In genomic region chr7:138460176-138460648, GRCh38 we compare ENCODE assay signal across 1 cellular context.
TF ChIP-seq lines count a peak whose summit lies in the region.

Gene TRIM24, plus strand, starts transcription at chr7:138460259. Its CDS starts 290 bp downstream, at chr7:138460549.

TF ChIP-seq in K562, 482 proteins besides CTCF, POLR2A, EP300 and RAD21 (continued from another document and continues in another):
- TF ChIP-seq SMC3 (conservative IDR thresholded peaks at IDR 0.05; ENCODE audit: insufficient read depth, low read depth, low read length) = no peak; the same call in 1 of the 2 replicates
- TF ChIP-seq NR3C1 (CRISPR knock-in tag; IDR thresholded peaks at IDR 0.05) = peak; percentile 78; the same call in 1 of the 2 replicates
- TF ChIP-seq TEAD4 (IDR thresholded peaks at IDR 0.05; ENCODE audit: low read length) = peak; percentile 53; the same call in 1 of the 2 replicates
- 0 out of 2 replicates have a peak, but pooled peaks have one; percentile 82 for TF ChIP-seq TEAD4 (CRISPR knock-in tag; IDR thresholded peaks at IDR 0.05; ENCODE audit: borderline replicate concordance)
- TF ChIP-seq CREB1 (IDR thresholded peaks at IDR 0.05) = peak; percentile 47; the same call in 1 of the 2 replicates
- TF ChIP-seq CREB1 (CRISPR knock-in tag; IDR thresholded peaks at IDR 0.05) = no peak
- TF ChIP-seq, protein P1, sequence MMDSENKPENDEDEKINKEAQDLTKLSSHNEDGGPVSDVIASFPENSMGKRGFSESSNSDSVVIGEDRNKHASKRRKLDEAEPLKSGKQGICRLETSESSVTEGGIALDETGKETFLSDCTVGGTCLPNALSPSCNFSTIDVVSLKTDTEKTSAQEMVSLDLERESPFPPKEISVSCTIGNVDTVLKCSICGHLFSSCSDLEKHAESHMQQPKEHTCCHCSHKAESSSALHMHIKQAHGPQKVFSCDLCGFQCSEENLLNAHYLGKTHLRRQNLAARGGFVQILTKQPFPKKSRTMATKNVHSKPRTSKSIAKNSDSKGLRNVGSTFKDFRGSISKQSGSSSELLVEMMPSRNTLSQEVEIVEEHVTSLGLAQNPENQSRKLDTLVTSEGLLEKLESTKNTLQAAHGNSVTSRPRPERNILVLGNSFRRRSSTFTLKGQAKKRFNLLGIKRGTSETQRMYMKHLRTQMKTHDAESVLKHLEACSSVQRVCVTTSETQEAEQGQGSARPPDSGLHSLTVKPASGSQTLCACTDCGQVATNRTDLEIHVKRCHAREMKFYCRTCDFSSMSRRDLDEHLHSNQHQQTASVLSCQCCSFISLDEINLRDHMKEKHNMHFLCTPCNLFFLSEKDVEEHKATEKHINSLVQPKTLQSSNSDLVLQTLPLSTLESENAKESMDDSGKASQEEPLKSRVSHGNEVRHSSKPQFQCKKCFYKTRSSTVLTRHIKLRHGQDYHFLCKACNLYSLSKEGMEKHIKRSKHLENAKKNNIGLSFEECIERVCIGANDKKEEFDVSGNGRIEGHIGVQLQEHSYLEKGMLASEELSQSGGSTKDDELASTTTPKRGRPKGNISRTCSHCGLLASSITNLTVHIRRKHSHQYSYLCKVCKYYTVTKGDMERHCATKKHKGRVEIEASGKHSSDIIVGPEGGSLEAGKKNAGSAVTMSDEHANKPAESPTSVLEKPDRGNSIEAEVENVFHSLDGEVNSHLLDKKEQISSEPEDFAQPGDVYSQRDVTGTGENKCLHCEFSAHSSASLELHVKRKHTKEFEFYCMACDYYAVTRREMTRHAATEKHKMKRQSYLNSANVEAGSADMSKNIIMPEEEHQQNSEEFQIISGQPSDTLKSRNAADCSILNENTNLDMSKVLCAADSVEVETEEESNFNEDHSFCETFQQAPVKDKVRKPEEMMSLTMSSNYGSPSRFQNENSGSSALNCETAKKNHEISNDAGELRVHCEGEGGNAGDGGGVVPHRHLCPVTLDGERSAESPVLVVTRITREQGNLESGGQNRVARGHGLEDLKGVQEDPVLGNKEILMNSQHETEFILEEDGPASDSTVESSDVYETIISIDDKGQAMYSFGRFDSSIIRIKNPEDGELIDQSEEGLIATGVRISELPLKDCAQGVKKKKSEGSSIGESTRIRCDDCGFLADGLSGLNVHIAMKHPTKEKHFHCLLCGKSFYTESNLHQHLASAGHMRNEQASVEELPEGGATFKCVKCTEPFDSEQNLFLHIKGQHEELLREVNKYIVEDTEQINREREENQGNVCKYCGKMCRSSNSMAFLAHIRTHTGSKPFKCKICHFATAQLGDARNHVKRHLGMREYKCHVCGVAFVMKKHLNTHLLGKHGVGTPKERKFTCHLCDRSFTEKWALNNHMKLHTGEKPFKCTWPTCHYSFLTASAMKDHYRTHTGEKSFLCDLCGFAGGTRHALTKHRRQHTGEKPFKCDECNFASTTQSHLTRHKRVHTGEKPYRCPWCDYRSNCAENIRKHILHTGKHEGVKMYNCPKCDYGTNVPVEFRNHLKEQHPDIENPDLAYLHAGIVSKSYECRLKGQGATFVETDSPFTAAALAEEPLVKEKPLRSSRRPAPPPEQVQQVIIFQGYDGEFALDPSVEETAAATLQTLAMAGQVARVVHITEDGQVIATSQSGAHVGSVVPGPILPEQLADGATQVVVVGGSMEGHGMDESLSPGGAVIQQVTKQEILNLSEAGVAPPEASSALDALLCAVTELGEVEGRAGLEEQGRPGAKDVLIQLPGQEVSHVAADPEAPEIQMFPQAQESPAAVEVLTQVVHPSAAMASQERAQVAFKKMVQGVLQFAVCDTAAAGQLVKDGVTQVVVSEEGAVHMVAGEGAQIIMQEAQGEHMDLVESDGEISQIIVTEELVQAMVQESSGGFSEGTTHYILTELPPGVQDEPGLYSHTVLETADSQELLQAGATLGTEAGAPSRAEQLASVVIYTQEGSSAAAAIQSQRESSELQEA (IDR thresholded peaks at IDR 0.05; ENCODE audit: low read depth) = no peak
- TF ChIP-seq ZNF830 (CRISPR knock-in tag; IDR thresholded peaks at IDR 0.05) = no peak
- TF ChIP-seq POLR3G (IDR thresholded peaks at IDR 0.05; ENCODE audit: extremely low read depth, insufficient read length, insufficient replicate concordance) = no peak
- TF ChIP-seq FOS (IDR thresholded peaks at IDR 0.05; ENCODE audit: extremely low read depth, insufficient read length) = no peak
- TF ChIP-seq SMARCC2 (IDR thresholded peaks at IDR 0.05; ENCODE audit: low read depth) = no peak
- TF ChIP-seq ZNF695 (CRISPR knock-in tag; IDR thresholded peaks at IDR 0.05) = no peak
- peak; percentile 81 for TF ChIP-seq MTA1 (IDR thresholded peaks at IDR 0.05; ENCODE audit: borderline replicate concordance)
- peak; percentile 26; the same call in 1 of the 2 replicates for TF ChIP-seq ARID1B (IDR thresholded peaks at IDR 0.05)
- TF ChIP-seq POLR2H (tag; IDR thresholded peaks at IDR 0.05; ENCODE audit: low read depth) = peak; percentile 89
- TF ChIP-seq SUPT5H (IDR thresholded peaks at IDR 0.05) = peak; percentile 94
- no peak for TF ChIP-seq ZBTB9 (CRISPR knock-in tag; IDR thresholded peaks at IDR 0.05)
- no peak; the same call in none of the 2 replicates for TF ChIP-seq SP1 (CRISPR knock-in tag; IDR thresholded peaks at IDR 0.05)
- TF ChIP-seq, protein P2, sequence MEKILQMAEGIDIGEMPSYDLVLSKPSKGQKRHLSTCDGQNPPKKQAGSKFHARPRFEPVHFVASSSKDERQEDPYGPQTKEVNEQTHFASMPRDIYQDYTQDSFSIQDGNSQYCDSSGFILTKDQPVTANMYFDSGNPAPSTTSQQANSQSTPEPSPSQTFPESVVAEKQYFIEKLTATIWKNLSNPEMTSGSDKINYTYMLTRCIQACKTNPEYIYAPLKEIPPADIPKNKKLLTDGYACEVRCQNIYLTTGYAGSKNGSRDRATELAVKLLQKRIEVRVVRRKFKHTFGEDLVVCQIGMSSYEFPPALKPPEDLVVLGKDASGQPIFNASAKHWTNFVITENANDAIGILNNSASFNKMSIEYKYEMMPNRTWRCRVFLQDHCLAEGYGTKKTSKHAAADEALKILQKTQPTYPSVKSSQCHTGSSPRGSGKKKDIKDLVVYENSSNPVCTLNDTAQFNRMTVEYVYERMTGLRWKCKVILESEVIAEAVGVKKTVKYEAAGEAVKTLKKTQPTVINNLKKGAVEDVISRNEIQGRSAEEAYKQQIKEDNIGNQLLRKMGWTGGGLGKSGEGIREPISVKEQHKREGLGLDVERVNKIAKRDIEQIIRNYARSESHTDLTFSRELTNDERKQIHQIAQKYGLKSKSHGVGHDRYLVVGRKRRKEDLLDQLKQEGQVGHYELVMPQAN (IDR thresholded peaks at IDR 0.05; ENCODE audit: borderline replicate concordance) = no peak
- TF ChIP-seq FOXJ3 (CRISPR knock-in tag; IDR thresholded peaks at IDR 0.05) = no peak
- TF ChIP-seq DNMT1 (IDR thresholded peaks at IDR 0.05) = no peak
- TF ChIP-seq ZBTB26 (CRISPR knock-in tag; IDR thresholded peaks at IDR 0.05) = peak; percentile 66; the same call in 1 of the 2 replicates
- TF ChIP-seq HMBOX1 (IDR thresholded peaks at IDR 0.05) = 0 out of 2 replicates have a peak, but pooled peaks have one; percentile 3
- TF ChIP-seq, protein P3, sequence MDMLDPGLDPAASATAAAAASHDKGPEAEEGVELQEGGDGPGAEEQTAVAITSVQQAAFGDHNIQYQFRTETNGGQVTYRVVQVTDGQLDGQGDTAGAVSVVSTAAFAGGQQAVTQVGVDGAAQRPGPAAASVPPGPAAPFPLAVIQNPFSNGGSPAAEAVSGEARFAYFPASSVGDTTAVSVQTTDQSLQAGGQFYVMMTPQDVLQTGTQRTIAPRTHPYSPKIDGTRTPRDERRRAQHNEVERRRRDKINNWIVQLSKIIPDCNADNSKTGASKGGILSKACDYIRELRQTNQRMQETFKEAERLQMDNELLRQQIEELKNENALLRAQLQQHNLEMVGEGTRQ (CRISPR knock-in tag; IDR thresholded peaks at IDR 0.05) = no peak
- no peak for TF ChIP-seq ZNF224 (CRISPR knock-in tag; IDR thresholded peaks at IDR 0.05)
- no peak for TF ChIP-seq ZKSCAN1 (IDR thresholded peaks at IDR 0.05; ENCODE audit: low read depth, low read length)
- no peak for TF ChIP-seq MCM3 (IDR thresholded peaks at IDR 0.05)
- peak; percentile 87 for TF ChIP-seq ZBTB7A (IDR thresholded peaks at IDR 0.05; ENCODE audit: borderline replicate concordance, control insufficient read depth, low read depth, low read length)
- TF ChIP-seq KLF16 (IDR thresholded peaks at IDR 0.05) = no peak
- TF ChIP-seq ERF (CRISPR knock-in tag; IDR thresholded peaks at IDR 0.05) = peak; percentile 73; the same call in 1 of the 2 replicates
- no peak; the same call in 1 of the 2 replicates for TF ChIP-seq KAT7 (CRISPR knock-in tag; IDR thresholded peaks at IDR 0.05; ENCODE audit: borderline replicate concordance)
- no peak for TF ChIP-seq MCM2 (IDR thresholded peaks at IDR 0.05; ENCODE audit: low read depth)
- no peak for TF ChIP-seq ZNF165 (CRISPR knock-in tag; IDR thresholded peaks at IDR 0.05; ENCODE audit: borderline replicate concordance)
- TF ChIP-seq, protein P4, sequence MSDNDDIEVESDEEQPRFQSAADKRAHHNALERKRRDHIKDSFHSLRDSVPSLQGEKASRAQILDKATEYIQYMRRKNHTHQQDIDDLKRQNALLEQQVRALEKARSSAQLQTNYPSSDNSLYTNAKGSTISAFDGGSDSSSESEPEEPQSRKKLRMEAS (CRISPR knock-in tag; IDR thresholded peaks at IDR 0.05) = peak; percentile 77
- no peak; the same call in 1 of the 2 replicates for TF ChIP-seq ZBED1 (IDR thresholded peaks at IDR 0.05)
- TF ChIP-seq MEF2D (tag; conservative IDR thresholded peaks at IDR 0.05; ENCODE audit: low read depth) = no peak
- no peak for TF ChIP-seq ZNF134 (CRISPR knock-in tag; conservative IDR thresholded peaks at IDR 0.05)
- TF ChIP-seq NR2C2 (CRISPR knock-in tag; IDR thresholded peaks at IDR 0.05) = peak; percentile 80; the same call in 1 of the 2 replicates
- TF ChIP-seq NR2C2 (tag; IDR thresholded peaks at IDR 0.05) = peak; percentile 38; the same call in 1 of the 2 replicates
- no peak for TF ChIP-seq TRIM25 (IDR thresholded peaks at IDR 0.05; ENCODE audit: borderline replicate concordance)
- no peak for TF ChIP-seq NUFIP1 (IDR thresholded peaks at IDR 0.05; ENCODE audit: partially characterized antibody)
- TF ChIP-seq ZBTB43 (CRISPR knock-in tag; IDR thresholded peaks at IDR 0.05) = 0 out of 2 replicates have a peak, but pooled peaks have one; percentile 18
- TF ChIP-seq ZNF766 (CRISPR knock-in tag; conservative IDR thresholded peaks at IDR 0.05) = no peak; the same call in 1 of the 2 replicates
- 0 out of 2 replicates have a peak, but pooled peaks have one; percentile 6 for TF ChIP-seq ZNF324 (CRISPR knock-in tag; IDR thresholded peaks at IDR 0.05)
- TF ChIP-seq PRMT5 (CRISPR knock-in tag; IDR thresholded peaks at IDR 0.05) = no peak
- no peak for TF ChIP-seq TCF15 (CRISPR knock-in tag; IDR thresholded peaks at IDR 0.05)
- no peak for TF ChIP-seq NFE2 (IDR thresholded peaks at IDR 0.05; ENCODE audit: low read depth)
- TF ChIP-seq CAMTA2 (CRISPR knock-in tag; conservative IDR thresholded peaks at IDR 0.05) = 0 out of 2 replicates have a peak, but pooled peaks have one; percentile 31
- no peak for TF ChIP-seq PRPF4 (IDR thresholded peaks at IDR 0.05; ENCODE audit: insufficient read depth, low read depth, low read length, poor library complexity, severe bottlenecking)
- no peak for TF ChIP-seq SETDB1 (IDR thresholded peaks at IDR 0.05; ENCODE audit: low read length)
